12 cellular contexts compared by ENCODE assay signal in the genomic region with DNA sequence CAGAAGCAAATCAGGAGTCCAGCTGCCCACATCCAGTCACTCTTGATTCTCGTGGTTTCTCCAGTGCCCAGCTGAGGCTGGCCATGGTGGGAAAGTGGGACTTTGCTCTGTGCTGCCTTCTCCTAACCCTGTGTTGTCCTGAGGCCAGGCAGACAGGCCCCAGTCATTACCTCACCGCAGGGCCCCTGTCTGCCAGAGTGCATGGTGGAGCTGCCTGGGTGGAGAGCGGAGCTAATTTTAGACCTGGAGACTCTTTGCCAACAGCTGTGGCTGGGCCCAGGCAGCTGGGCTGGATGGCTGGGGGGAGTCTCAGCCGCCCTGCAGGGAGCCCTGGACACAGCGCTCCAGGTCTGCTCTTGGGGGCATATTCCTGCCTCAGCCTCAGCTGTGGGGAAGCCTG. TPM values are rescaled to one million over a fixed set of nuclear protein-coding genes. Genes with fewer than 3 reads are reported as not detected.
A peak's percentile ranks its signal among the peaks of the same experiment; 100 is the strongest.
DNase-seq lines count a peak whose midpoint lies in the region; ATAC-seq, FAIRE-seq and TF ChIP-seq lines count a peak whose summit lies in the region.
"Had no signal": no experiment of that assay in that cellular context is flagged by ENCODE, and none has a peak within 500 bp of the region (broad histone marks: within the 10 kb centered on the region; RNA-seq: fewer than 3 reads in every experiment).

No MANE protein-coding gene starts in this region.

- CTCF ChIA-PET in SK-N-SH (lab: Yijun Ruan, JAX), result interaction anchor here (0.9 to 1.5 kb wide), 3 partner anchors 28 to 66 kb away, joined by 3 to 4 read pairs (median 3); no protein-coding TSS in a partner anchor
- CTCF ChIA-PET in HepG2 (lab: Yijun Ruan, JAX; ENCODE audit: low intra/inter-chr PET ratio, low total read pairs), result interaction anchor here (0.7 kb wide), 1 partner anchor 29 kb away, joined by 3 read pairs; no protein-coding TSS in a partner anchor

- no peak for FAIRE-seq in astrocyte (lab: Jason Lieb, UNC)
- no peak for FAIRE-seq in HepG2 (lab: Jason Lieb, UNC)

- no peaks in the 10 kb centered on the region for H4K20me1 ChIP-seq in SK-N-SH (ENCODE audit: insufficient read depth)
- no peaks in the 10 kb centered on the region for H4K20me1 ChIP-seq in astrocyte (ENCODE audit: insufficient read depth, low read length)
- H4K20me1 ChIP-seq in HepG2 (ENCODE audit: insufficient read depth, low read length), result no peaks in the 10 kb centered on the region

- BruUV-seq in HepG2 (replicated peaks; lab: Mats Ljungman, UMichigan), result no TSS peak

- in situ Hi-C loops in HepG2 (cut with HindIII; ENCODE audit: extremely low pct_ligation_motif_present, low pct_unique_long_range_greater_than_20kb), result no loop called here

- H3K4me1 ChIP-seq in SK-N-SH (ENCODE audit: control insufficient read depth in 1 of 2, insufficient read depth in 2 of 2, low read depth in 1 of 2, low read length in 1 of 2) (peaks cover 5 to 6% of the 10 kb centered on the region in 2 experiments; a peak in 2 of 4 replicates), astrocyte (ENCODE audit: insufficient read depth, low read length) (peaks cover 14% of the 10 kb centered on the region), HepG2 (ENCODE audit: insufficient read depth, low read length) (peaks cover 14% of the 10 kb centered on the region)

- no peaks in the 10 kb centered on the region for H3K9me3 ChIP-seq in SK-N-SH
- no peaks in the 10 kb centered on the region for H3K9me3 ChIP-seq in astrocyte (ENCODE audit: insufficient read depth, low read depth, low read length)
- no peaks in the 10 kb centered on the region for H3K9me3 ChIP-seq in HepG2 (ENCODE audit: low read length)

- no peaks in the 10 kb centered on the region for H3K36me3 ChIP-seq in SK-N-SH (replicated peaks in 1 of 2; ENCODE audit: control insufficient read depth in 1 of 2, insufficient read depth in 2 of 2, low read length in 1 of 2)
- no peaks in the 10 kb centered on the region for H3K36me3 ChIP-seq in astrocyte (ENCODE audit: insufficient read depth, low read length)
- H3K36me3 ChIP-seq in HepG2 (replicated peaks in 1 of 2; ENCODE audit: control insufficient read depth in 1 of 2, insufficient read depth in 2 of 2, low read length in 2 of 2), result no peaks in the 10 kb centered on the region

- H3K9ac ChIP-seq in SK-N-SH (no peak overlapping the region), astrocyte (ENCODE audit: low read length) (peak overlapping the region; percentile 61), HepG2 (ENCODE audit: insufficient read depth, low read depth, low read length) (no peak overlapping the region)

- H3K27ac Mint-ChIP-seq in astrocyte (ENCODE audit: unreplicated experiment), result peak overlapping the region; percentile 41
- H3K27ac Mint-ChIP-seq: activated naive CD8-positive, alpha-beta T cell treated with anti-CD3 and anti-CD28 coated beads, Interleukin-2, amount 10 ng/mL, durations not matched to agents 7 days and 5 days; type B pancreatic cell had no signal

- H3K4me2 ChIP-seq in SK-N-SH (no peak overlapping the region), astrocyte (ENCODE audit: low read length) (peak overlapping the region; percentile 63), HepG2 (ENCODE audit: low read depth, low read length) (peak overlapping the region; percentile 13)

- no peak for TF ChIP-seq POLR2A in HepG2 (IDR thresholded peaks at IDR 0.05; ENCODE audit: insufficient read depth in 1 of 2, low read depth in 2 of 2, low read length in 2 of 2)

- intact Hi-C loops in HepG2 (cut with micrococcal nuclease; ENCODE audit: unreplicated experiment), result no loop called here

- H3K79me2 ChIP-seq in SK-N-SH (ENCODE audit: insufficient read depth) (no peaks in the 10 kb centered on the region), astrocyte (ENCODE audit: insufficient read depth, low read length) (no peaks in the 10 kb centered on the region), HepG2 (ENCODE audit: insufficient read depth, low read length) (no peaks in the 10 kb centered on the region)

- 54% methylated on average over 5 of the region's 5 CpGs for WGBS in SK-N-SH (ENCODE audit: low lambda C conversion rate)
- 39% methylated on average over 3 of the region's 5 CpGs for WGBS in HepG2 (ENCODE audit: low lambda C conversion rate)

- DNase-seq in SK-N-SH (no peak), astrocyte (ENCODE audit: low read depth) (peak; percentile 74), HepG2 (ENCODE audit: low spot score) (peak; percentile 24), dermis blood vessel endothelial cell (no peak), cerebellum (ENCODE audit: low spot score) (no peak), NCI-H2171 (lab: John Stamatoyannopoulos, UW) (no peak), ecto neural progenitor cell (ENCODE audit: low spot score) (no peak)
- DNase-seq: activated CD4-positive, alpha-beta T cell treated with anti-CD3 and anti-CD28 coated beads for 48 hours; activated naive CD8-positive, alpha-beta T cell treated with anti-CD3 and anti-CD28 coated beads, Interleukin-2, amount 10 ng/mL, durations not matched to agents 7 days and 5 days; stimulated activated CD4-positive, alpha-beta T cell treated with anti-CD3 and anti-CD28 coated beads, Interleukin-4, amount 100 ng/mL, for 24 hours had no signal

- TF ChIP-seq EP300 in SK-N-SH (IDR thresholded peaks at IDR 0.05; ENCODE audit: borderline replicate concordance in 1 of 2, low read depth in 1 of 2, low read length in 1 of 2), result no peak
- TF ChIP-seq EP300 in HepG2 (IDR thresholded peaks at IDR 0.05; ENCODE audit: low read depth in 2 of 2, low read length in 2 of 2), result no peak
- no peak for TF ChIP-seq EP300 in HepG2 (CRISPR knock-in tag; IDR thresholded peaks at IDR 0.05; ENCODE audit: borderline replicate concordance)

- no peaks in the 10 kb centered on the region for H3K9me3 Mint-ChIP-seq in astrocyte (ENCODE audit: unreplicated experiment)
- H3K9me3 Mint-ChIP-seq: activated naive CD8-positive, alpha-beta T cell treated with anti-CD3 and anti-CD28 coated beads, Interleukin-2, amount 10 ng/mL, durations not matched to agents 7 days and 5 days; type B pancreatic cell had no signal

- H2AFZ ChIP-seq in SK-N-SH (ENCODE audit: low read depth), result no peak overlapping the region
- peak overlapping the region; percentile 50 for H2AFZ ChIP-seq in astrocyte (ENCODE audit: low read depth, low read length)
- no peak overlapping the region for H2AFZ ChIP-seq in HepG2 (ENCODE audit: low read length)

- H3K4me1 Mint-ChIP-seq in astrocyte (ENCODE audit: low read depth, unreplicated experiment), result peaks cover 12% of the 10 kb centered on the region
- H3K4me1 Mint-ChIP-seq: activated naive CD8-positive, alpha-beta T cell treated with anti-CD3 and anti-CD28 coated beads, Interleukin-2, amount 10 ng/mL, durations not matched to agents 7 days and 5 days had no signal

- no peak for TF ChIP-seq RAD21 in SK-N-SH (IDR thresholded peaks at IDR 0.05; ENCODE audit: low read length)
- no peak for TF ChIP-seq RAD21 in HepG2 (CRISPR knock-in tag; IDR thresholded peaks at IDR 0.05)

- H3F3A ChIP-seq in SK-N-SH (replicated peaks; ENCODE audit: insufficient read depth), result no peaks in the 10 kb centered on the region

- no peak overlapping the region for H3K4me3 Mint-ChIP-seq in astrocyte (ENCODE audit: unreplicated experiment)
- H3K4me3 Mint-ChIP-seq: activated naive CD8-positive, alpha-beta T cell treated with anti-CD3 and anti-CD28 coated beads, Interleukin-2, amount 10 ng/mL, durations not matched to agents 7 days and 5 days; type B pancreatic cell had no signal

- H3K27me3 ChIP-seq in SK-N-SH (ENCODE audit: insufficient read depth), result peaks cover 19% of the 10 kb centered on the region; the same call in 1 of the 2 replicates
- peaks cover 41% of the 10 kb centered on the region for H3K27me3 ChIP-seq in astrocyte (ENCODE audit: insufficient read depth, low read length)
- H3K27me3 ChIP-seq in HepG2 (ENCODE audit: control insufficient read depth in 1 of 2, insufficient read depth in 2 of 2, low read length in 2 of 2), result no peaks in the 10 kb centered on the region

- H3K36me3 Mint-ChIP-seq in astrocyte (ENCODE audit: low read depth, unreplicated experiment), result peaks cover 2% of the 10 kb centered on the region
- H3K36me3 Mint-ChIP-seq: activated naive CD8-positive, alpha-beta T cell treated with anti-CD3 and anti-CD28 coated beads, Interleukin-2, amount 10 ng/mL, durations not matched to agents 7 days and 5 days had no signal

- TF ChIP-seq CTCF in SK-N-SH (IDR thresholded peaks at IDR 0.05), result no peak
- TF ChIP-seq CTCF in astrocyte (IDR thresholded peaks at IDR 0.05; ENCODE audit: insufficient read depth, low read depth, low read length), result no peak
- no peak for TF ChIP-seq CTCF in HepG2 (CRISPR knock-in tag; IDR thresholded peaks at IDR 0.05)

- peak; percentile 27; the same call in 1 of the 3 replicates for ATAC-seq in SK-N-SH treated with all-trans-retinoic acid at 6 μM for 48 hours
- ATAC-seq in HepG2, result peak; percentile 98

- no peak overlapping the region for H3K4me3 ChIP-seq in SK-N-SH (ENCODE audit: low read depth in 2 of 2, low read length in 1 of 2)
- H3K4me3 ChIP-seq in astrocyte (ENCODE audit: insufficient read depth, low read depth, low read length), result no peak overlapping the region
- H3K4me3 ChIP-seq in HepG2 (replicated peaks in 1 of 3; ENCODE audit: insufficient read depth in 1 of 3, low read depth in 2 of 3, low read length in 3 of 3), result no peak overlapping the region

- peaks cover 17% of the 10 kb centered on the region for H3K27me3 Mint-ChIP-seq in astrocyte (ENCODE audit: low read depth, unreplicated experiment)
- H3K27me3 Mint-ChIP-seq: type B pancreatic cell had no signal

- POLR2A ChIA-PET in SK-N-SH (lab: Yijun Ruan, JAX) (no interaction called here), HepG2 (lab: Yijun Ruan, JAX) (no interaction called here)

- H3K9me2 ChIP-seq in SK-N-SH, result no peaks in the 10 kb centered on the region

- H3K27ac ChIP-seq in SK-N-SH (ENCODE audit: low read depth in 2 of 2, low read length in 1 of 2) (no peak overlapping the region; a peak in 1 of 4 replicates), astrocyte (ENCODE audit: low read depth, low read length) (peak overlapping the region; percentile 66), HepG2 (ENCODE audit: extremely low read length, insufficient read depth, low read length) (no peak overlapping the region)

RNA-seq across cellular contexts. Expression of gene B4GALNT3, which starts 21.7 kb away (rescaled TPM):
- 0.34 and 0.53 TPM in 2 replicates for polyA plus RNA-seq in SK-N-SH (2012; rRNA removed)
- polyA plus RNA-seq in SK-N-SH (2012; cell fraction: cytosol; rRNA removed), result 0.24 and 0.28 TPM in 2 replicates
- polyA plus RNA-seq in SK-N-SH (2012; cell fraction: nucleus; rRNA removed), result 0.20 and 0.27 TPM in 2 replicates
- 3.6 and 4.6 TPM in 2 replicates for total RNA-seq in astrocyte
- 2.9 and 4.4 TPM in 2 replicates for total RNA-seq in HepG2 (2016; rRNA removed; fragmentation: Illumina TruSeq; extraction: Trizol)
- total RNA-seq in HepG2 (2016; cell fraction: cytosol; rRNA removed; fragmentation: Illumina TruSeq; extraction: Trizol; ENCODE audit: low read depth), result 0.71 TPM in 2 replicates
- 1.5 and 4.8 TPM in 2 replicates for total RNA-seq in HepG2 (2016; cell fraction: insoluble cytoplasmic fraction; rRNA removed; fragmentation: Illumina TruSeq; extraction: Trizol)
- 1.5 and 1.9 TPM in 2 replicates for total RNA-seq in HepG2 (2016; cell fraction: membrane; rRNA removed; fragmentation: Illumina TruSeq; extraction: Trizol)
- total RNA-seq in HepG2 (2016; cell fraction: nucleus; rRNA removed; fragmentation: Illumina TruSeq; extraction: Trizol), result 2.9 and 4.5 TPM in 2 replicates
- polyA plus RNA-seq in HepG2 (2011; rRNA removed), result 3.2 and 3.3 TPM in 2 replicates
- 1.4 and 1.6 TPM in 2 replicates for polyA plus RNA-seq in HepG2 (2011; cell fraction: cytosol; rRNA removed)
- 3.7 and 4.2 TPM in 2 replicates for polyA plus RNA-seq in HepG2 (2011; cell fraction: nucleus; rRNA removed)
- polyA plus RNA-seq in HepG2 (2012), result 1.1 and 1.3 TPM in 2 replicates
- polyA plus RNA-seq in HepG2 (2016; cell fraction: cytosol; fragmentation: Illumina TruSeq; extraction: Trizol; ENCODE audit: low read depth), result 0.20 and 0.24 TPM in 2 replicates
- 2.4 and 3.2 TPM in 2 replicates for polyA plus RNA-seq in HepG2 (2016; cell fraction: insoluble cytoplasmic fraction; fragmentation: Illumina TruSeq; extraction: Trizol; ENCODE audit: low read depth)
- 1.0 and 1.1 TPM in 2 replicates for polyA plus RNA-seq in HepG2 (2016; cell fraction: membrane; fragmentation: Illumina TruSeq; extraction: Trizol; ENCODE audit: low read depth)
- 10.8 TPM in 2 replicates for polyA plus RNA-seq in HepG2 (2016; cell fraction: nucleus; fragmentation: Illumina TruSeq; extraction: Trizol; ENCODE audit: insufficient read depth, low read depth)
- 2.2 TPM in 1 of 2 replicates, not detected in the other for polyA minus RNA-seq in HepG2 (2011; rRNA and poly(A)+ RNA removed; ENCODE audit: low replicate concordance)
- 0.53 and 0.99 TPM in 2 replicates for polyA minus RNA-seq in HepG2 (2011; cell fraction: cytosol; rRNA and poly(A)+ RNA removed)
- 1.2 and 2.9 TPM in 2 replicates for polyA minus RNA-seq in HepG2 (2011; cell fraction: nucleus; rRNA and poly(A)+ RNA removed)
- 0.05 TPM in 1 of 2 replicates, not detected in the other for total RNA-seq in dermis blood vessel endothelial cell
- total RNA-seq in cerebellum, result 2.4 TPM

Comparison
In these comparisons a context has a peak if more than half of its experiments do, and no peak if none do; other contexts are left out.
1. DNase-seq: peak in astrocyte (single experiment) and HepG2 (single experiment); none in SK-N-SH (single experiment), dermis blood vessel endothelial cell (single experiment), cerebellum (single experiment), NCI-H2171 (single experiment) and ecto neural progenitor cell (single experiment).